Comparison of ENCODE assay signal across 8 cellular contexts in the genomic region with DNA sequence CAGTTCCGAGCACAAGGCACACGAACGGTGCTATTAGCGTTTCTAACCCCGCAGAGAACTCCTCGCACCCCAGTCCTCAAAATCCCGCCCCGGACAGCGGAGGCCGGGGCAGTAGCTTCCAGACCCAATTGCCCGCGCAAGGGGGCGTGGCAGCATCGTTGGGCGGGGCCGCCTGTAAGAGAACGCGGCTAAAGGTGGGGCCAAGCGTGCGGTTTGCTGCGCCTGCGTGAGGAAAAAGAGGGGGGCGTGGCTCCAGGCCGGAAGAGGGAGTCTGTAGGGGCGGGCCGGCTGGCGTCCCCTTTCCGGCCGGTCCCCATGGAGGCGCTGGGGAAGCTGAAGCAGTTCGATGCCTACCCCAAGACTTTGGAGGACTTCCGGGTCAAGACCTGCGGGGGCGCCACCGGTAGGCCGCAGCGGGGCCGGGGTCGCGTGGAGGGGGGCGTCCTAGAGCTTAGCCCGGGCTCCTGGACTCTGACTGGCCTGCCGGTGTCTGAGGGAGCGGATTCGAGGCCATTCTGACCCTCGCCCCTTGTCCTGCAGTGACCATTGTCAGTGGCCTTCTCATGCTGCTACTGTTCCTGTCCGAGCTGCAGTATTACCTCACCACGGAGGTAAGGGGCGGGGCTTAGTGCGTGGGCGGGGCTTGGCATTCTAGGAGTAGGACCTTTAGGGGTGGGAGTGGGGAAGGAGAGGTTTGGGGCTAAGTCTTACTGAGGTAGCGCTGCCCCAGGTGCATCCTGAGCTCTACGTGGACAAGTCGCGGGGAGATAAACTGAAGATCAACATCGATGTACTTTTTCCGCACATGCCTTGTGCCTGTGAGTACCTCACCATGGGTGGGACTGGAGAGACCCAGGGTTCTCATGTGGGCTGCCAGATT. TPM values are rescaled to one million over a fixed set of nuclear protein-coding genes. Genes with fewer than 3 reads are reported as not detected.
DNase-seq lines count a peak whose midpoint lies in the region; ATAC-seq and TF ChIP-seq lines count a peak whose summit lies in the region.

A gene (plus strand): TSS at position 296 of the 880 bp plus-strand sequence. CDS start 20 bp downstream, at position 316.

- peak within 1 kb of the TSS; percentile 85 for H3K27ac ChIP-seq in HCT116 (ENCODE audit: low read depth, low read length)
- H3K27ac ChIP-seq in neutrophil, result peak within 1 kb of the TSS; percentile 87

- TSS peak; percentile 63 for BruUV-seq in HCT116 (replicated peaks; lab: Mats Ljungman, UMichigan)

- H2AFZ ChIP-seq in HCT116 (ENCODE audit: low read depth, low read length, poor library complexity, severe bottlenecking), result peak within 1 kb of the TSS; percentile 81

- DNase-seq in G401 (ENCODE audit: low spot score), result peak; percentile 95
- DNase-seq in HCT116 (ENCODE audit: low read depth, low spot score), result peak; percentile 86
- peak; percentile 97 for DNase-seq in NAMALWA (ENCODE audit: low spot score)
- DNase-seq in SK-MEL-5 (ENCODE audit: low read depth, low spot score), result peak; percentile 97
- DNase-seq in activated naive CD4-positive, alpha-beta T cell (lab: John Stamatoyannopoulos, UW), result peak; percentile 89 to 95 (median 94)
- DNase-seq in foreskin melanocyte, result peak; percentile 86

- intact Hi-C loops in HCT116 (cut with micrococcal nuclease), result loop anchor here (5.0 kb wide), 1 partner anchor 75 kb away; a partner anchor contains a TSS

- no peak for TF ChIP-seq RAD21 in HCT116 (IDR thresholded peaks at IDR 0.05; ENCODE audit: low read depth)

- H3K4me2 ChIP-seq in HCT116 (ENCODE audit: low read length), result peak within 1 kb of the TSS; percentile 96

- H3K36me3 ChIP-seq in HCT116 (ENCODE audit: control insufficient read depth in 1 of 2, insufficient read depth in 2 of 2, low read length in 2 of 2), result peaks cover 2 to 8% of the 10 kb centered on the region in 2 experiments; a peak in 3 of 4 replicates
- H3K36me3 ChIP-seq in neutrophil, result no peaks in the 10 kb centered on the region

- H3K27me3 ChIP-seq in HCT116 (ENCODE audit: insufficient read depth, low read length), result no peaks in the 10 kb centered on the region
- no peaks in the 10 kb centered on the region for H3K27me3 ChIP-seq in neutrophil

- peaks cover 9 to 26% of the 10 kb centered on the region in 2 experiments for H3K4me1 ChIP-seq in HCT116 (ENCODE audit: control insufficient read depth in 1 of 2, insufficient read depth in 2 of 2, low read length in 2 of 2)
- peaks cover 6 to 11% of the 10 kb centered on the region in 2 experiments for H3K4me1 ChIP-seq in neutrophil (ENCODE audit: control insufficient read depth in 1 of 2, insufficient read depth in 1 of 2, low read depth in 1 of 2, low read length in 1 of 2)

- TF ChIP-seq CTCF in HCT116 (IDR thresholded peaks at IDR 0.05 in 2 of 3, conservative IDR thresholded peaks at IDR 0.05 in 1 of 3; ENCODE audit: borderline replicate concordance in 1 of 3, insufficient read depth in 1 of 3, low read depth in 2 of 3, low read length in 2 of 3), result no peak
- TF ChIP-seq CTCF in neutrophil (IDR thresholded peaks at IDR 0.05), result peak; percentile 38
- no peak for TF ChIP-seq CTCF in subcutaneous adipose tissue (IDR thresholded peaks at IDR 0.05; ENCODE audit: low read depth)

- RAD21 ChIA-PET in HCT116 (lab: Charles Lee; ENCODE audit: low non-redundant PET in 1 of 2, low total read pairs in 2 of 2, uncharacterized antibody in 2 of 2, unreplicated experiment in 2 of 2), result no interaction called here

- no peaks in the 10 kb centered on the region for H3K9me2 ChIP-seq in HCT116 (ENCODE audit: insufficient read depth)

- in situ Hi-C loops in G401 (cut with HindIII; ENCODE audit: low sequenced_read_pairs), result no loop called here
- in situ Hi-C loops in SK-MEL-5 (cut with HindIII; ENCODE audit: low pct_unique_long_range_greater_than_20kb, low sequenced_read_pairs), result no loop called here

- peak; percentile 96 for ATAC-seq in HCT116

- TF ChIP-seq POLR2A in HCT116 (IDR thresholded peaks at IDR 0.05; ENCODE audit: borderline replicate concordance, extremely low read depth, insufficient read depth, insufficient read length), result peak; percentile 81

- H3K79me2 ChIP-seq in HCT116 (ENCODE audit: insufficient read depth, low read length), result peaks cover 10% of the 10 kb centered on the region

- H4K20me1 ChIP-seq in HCT116 (ENCODE audit: insufficient read depth), result no peaks in the 10 kb centered on the region

- H3K9me3 ChIP-seq in HCT116 (ENCODE audit: control insufficient read depth in 1 of 2, insufficient read depth in 1 of 2, low read depth in 1 of 2, low read length in 2 of 2) (no peaks in the 10 kb centered on the region), neutrophil (no peaks in the 10 kb centered on the region)

- peak within 1 kb of the TSS; percentile 85 for H3K9ac ChIP-seq in HCT116 (ENCODE audit: low read length)

- CTCF ChIA-PET in HCT116 (lab: Charles Lee), result interaction anchor here (0.6 to 1.2 kb wide), 4 partner anchors 77 to 546 kb away, joined by 3 to 6 read pairs (median 4); no protein-coding TSS in a partner anchor

- H3K4me3 ChIP-seq in HCT116 (replicated peaks in 1 of 2; ENCODE audit: low read depth in 1 of 2, low read length in 2 of 2), result peak within 1 kb of the TSS; percentile 94
- peak within 1 kb of the TSS; percentile 72 to 84 for H3K4me3 ChIP-seq in neutrophil (ENCODE audit: low read depth in 1 of 2, low read length in 1 of 2)

- POLR2A ChIA-PET in HCT116 (lab: Charles Lee), result interaction anchor here (0.6 to 1.6 kb wide), 4 partner anchors 11 to 412 kb away, joined by 3 to 5 read pairs (median 4); a partner anchor contains a TSS

TF ChIP-seq in HCT116, 20 proteins besides CTCF, POLR2A, EP300 and RAD21:
- peak; percentile 62 for TF ChIP-seq SP1 (IDR thresholded peaks at IDR 0.05; ENCODE audit: low read depth)
- TF ChIP-seq, protein P1, sequence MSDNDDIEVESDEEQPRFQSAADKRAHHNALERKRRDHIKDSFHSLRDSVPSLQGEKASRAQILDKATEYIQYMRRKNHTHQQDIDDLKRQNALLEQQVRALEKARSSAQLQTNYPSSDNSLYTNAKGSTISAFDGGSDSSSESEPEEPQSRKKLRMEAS (IDR thresholded peaks at IDR 0.05), result peak; percentile 87
- no peak for TF ChIP-seq CEBPB (IDR thresholded peaks at IDR 0.05; ENCODE audit: low read depth)
- peak; percentile 89 for TF ChIP-seq POLR2AphosphoS5 (IDR thresholded peaks at IDR 0.05; ENCODE audit: low read depth, low read length)
- TF ChIP-seq EGR1 (IDR thresholded peaks at IDR 0.05; ENCODE audit: low read depth), result peak; percentile 81
- no peak for TF ChIP-seq JUND (IDR thresholded peaks at IDR 0.05)
- TF ChIP-seq ZFX (IDR thresholded peaks at IDR 0.05), result peak; percentile 63; the same call in 1 of the 2 replicates
- TF ChIP-seq ELF1 (IDR thresholded peaks at IDR 0.05; ENCODE audit: borderline replicate concordance, low read depth), result peak; percentile 61

RNA-seq across cellular contexts. Expression of the gene that starts here (rescaled TPM):
- total RNA-seq in G401 (2014; rRNA removed; shearing (Covaris generic)), result 344 and 371 TPM in 2 replicates
- total RNA-seq in HCT116 (2021; ENCODE audit: unreplicated experiment) (229 TPM), subcutaneous adipose tissue (100 to 1,000 TPM in 3 of 4 donors, 10 to 100 TPM in 1; 99.9 to 207 (median 181) TPM)
- polyA plus RNA-seq in HCT116 (2012), result 466 and 560 TPM in 2 replicates
- 373 and 383 TPM in 2 replicates for total RNA-seq in SK-MEL-5 (2014; rRNA removed; shearing (Covaris generic))
- 455 and 490 TPM in 2 replicates for polyA plus RNA-seq in SK-MEL-5 (2015; cell fraction: cytosol; rRNA removed)
- 535 and 718 TPM in 2 replicates for polyA plus RNA-seq in SK-MEL-5 (2015; cell fraction: nucleus; rRNA removed)

Comparison
In these comparisons a context has a peak if more than half of its experiments do, and no peak if none do; other contexts are left out.
1. Peak in every context shown above with its lines: DNase-seq, ATAC-seq, H3K4me3 ChIP-seq and H3K27ac ChIP-seq.